9 cellular contexts compared by ENCODE assay signal in the genomic region with DNA sequence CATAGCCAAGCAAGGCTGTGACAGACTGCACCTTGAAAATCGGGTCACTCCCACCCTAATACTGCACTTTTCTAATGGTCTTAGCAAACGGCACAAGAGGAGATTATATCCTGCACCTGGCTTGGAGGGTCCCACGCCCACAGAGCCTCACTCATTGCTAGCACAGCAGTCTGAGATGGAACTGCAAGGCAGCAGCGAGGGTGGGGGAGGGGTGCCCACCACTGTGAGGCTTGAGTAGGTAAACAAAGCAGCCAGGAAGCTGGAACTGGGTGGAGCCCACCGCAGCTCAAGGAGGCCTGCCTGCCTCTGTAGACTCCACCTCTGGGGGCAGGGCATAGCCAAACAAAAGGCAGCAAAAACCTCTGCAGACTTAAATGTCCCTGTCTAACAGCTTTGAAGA. TPM values are rescaled to one million over a fixed set of nuclear protein-coding genes. Genes with fewer than 3 reads are reported as not detected.
A peak's percentile ranks its signal among the peaks of the same experiment; 100 is the strongest.
DNase-seq lines count a peak whose midpoint lies in the region; ATAC-seq and TF ChIP-seq lines count a peak whose summit lies in the region.
"Not testable (repeated sequence)": the region's sequence is repeated elsewhere in the genome, so short reads cannot be mapped to it uniquely, and the experiment has no call there.
"Had no signal": no experiment of that assay in that cellular context is flagged by ENCODE, and none has a peak within 500 bp of the region (broad histone marks: within the 10 kb centered on the region; RNA-seq: fewer than 3 reads in every experiment).

No MANE protein-coding gene starts in this region.

- H2BK120ac ChIP-seq in H9 (ENCODE audit: low read depth, low read length, poor library complexity, severe bottlenecking), result not testable (repeated sequence)

- not testable (repeated sequence) for H3K79me2 ChIP-seq in H9 (ENCODE audit: insufficient read depth, low read length)

- not testable (repeated sequence) for H4K91ac ChIP-seq in H9 (ENCODE audit: insufficient read length, low read depth, low read length)

- H3K4me1 Mint-ChIP-seq in H9, result not testable (repeated sequence)
- peaks cover 26% of the 10 kb centered on the region for H3K4me1 Mint-ChIP-seq in activated CD8-positive, alpha-beta T cell treated with anti-CD3 and anti-CD28 coated beads for 36 hours (ENCODE audit: low read depth)
- peaks cover 27 to 55% of the 10 kb centered on the region in 2 donors for H3K4me1 Mint-ChIP-seq in effector memory CD8-positive, alpha-beta T cell (ENCODE audit: low read depth in 2 of 2)

- POLR2A ChIA-PET in activated CD8-positive, alpha-beta T cell treated with anti-CD3 and anti-CD28 coated beads for 36 hours (lab: Charles Lee), result not testable (repeated sequence)

- intact Hi-C loops in activated CD8-positive, alpha-beta T cell treated with anti-CD3 and anti-CD28 coated beads for 36 hours (cut with micrococcal nuclease), result not testable (repeated sequence)

- not testable (repeated sequence) for H3K27me3 ChIP-seq in H9 (ENCODE audit: insufficient read depth, low read length); NT2/D1 (ENCODE audit: insufficient read depth, insufficient read length); iPS-15b (ENCODE audit: control insufficient read depth, insufficient read depth, low read length)

- H3T11ph ChIP-seq in H9 (ENCODE audit: low read length), result not testable (repeated sequence)

- not testable (repeated sequence) for H3K18ac ChIP-seq in H9 (ENCODE audit: insufficient read length, low read depth, low read length)

- not testable (repeated sequence) for H3K23me2 ChIP-seq in H9 (ENCODE audit: insufficient read length, low read depth, low read length, poor library complexity, severe bottlenecking)

- H3K9me3 ChIP-seq in H9 (ENCODE audit: control insufficient read depth, low read depth, low read length); iPS-15b (ENCODE audit: control insufficient read depth, insufficient read depth, low read length): not testable (repeated sequence)
- peaks cover 15% of the 10 kb centered on the region; the same call in 1 of the 2 replicates for H3K9me3 ChIP-seq in NT2/D1 (ENCODE audit: insufficient read depth, low read length)

- H2AFZ ChIP-seq in H9 (ENCODE audit: low read length), result not testable (repeated sequence)

- not testable (repeated sequence) for H3K4me1 ChIP-seq in H9 (ENCODE audit: insufficient read depth, low read length); NT2/D1 (ENCODE audit: insufficient read depth, insufficient read length); iPS-15b (ENCODE audit: control insufficient read depth, insufficient read depth, low read length)

- peaks cover 24 to 27% of the 10 kb centered on the region in 2 experiments for H3K9me3 Mint-ChIP-seq in H9
- H3K9me3 Mint-ChIP-seq in activated CD8-positive, alpha-beta T cell treated with anti-CD3 and anti-CD28 coated beads for 36 hours, result peaks cover 14% of the 10 kb centered on the region
- H3K9me3 Mint-ChIP-seq in effector memory CD8-positive, alpha-beta T cell, result peaks cover 0 to 10% of the 10 kb centered on the region in 2 donors

- not testable (repeated sequence) for H3K4ac ChIP-seq in H9 (ENCODE audit: low read depth, low read length)

- not testable (repeated sequence) for H3K4me3 ChIP-seq in NT2/D1 (ENCODE audit: insufficient read length, low read depth)
- peak overlapping the region; percentile 8 for H3K4me3 ChIP-seq in iPS-15b (ENCODE audit: low read depth, low read length)

- not testable (repeated sequence) for H3K36me3 ChIP-seq in NT2/D1 (ENCODE audit: insufficient read depth, insufficient read length, low read length); iPS-15b (ENCODE audit: control insufficient read depth, insufficient read depth, low read length)

- not testable (repeated sequence) for H2BK12ac ChIP-seq in H9 (ENCODE audit: insufficient read length, low read depth, low read length)

- H3K9ac ChIP-seq in H9 (ENCODE audit: extremely low read depth, insufficient read length, low read length); NT2/D1 (ENCODE audit: insufficient read length, low read depth); iPS-15b (ENCODE audit: low read depth, low read length): not testable (repeated sequence)

- H3K36me3 Mint-ChIP-seq in H9 (ENCODE audit: insufficient read depth in 1 of 3, low read depth in 3 of 3), result peaks cover 16 to 24% (median 23%) of the 10 kb centered on the region in 3 experiments
- H3K36me3 Mint-ChIP-seq in activated CD8-positive, alpha-beta T cell treated with anti-CD3 and anti-CD28 coated beads for 36 hours (ENCODE audit: low read depth), result peaks cover 33% of the 10 kb centered on the region
- H3K36me3 Mint-ChIP-seq in effector memory CD8-positive, alpha-beta T cell (ENCODE audit: insufficient read depth), result not testable (repeated sequence)

- H4K20me1 ChIP-seq in H9 (ENCODE audit: control insufficient read depth, insufficient read depth, insufficient read length), result not testable (repeated sequence)

- not testable (repeated sequence) for H2AK5ac ChIP-seq in H9 (ENCODE audit: insufficient read length, low read length)

- not testable (repeated sequence) for H2BK20ac ChIP-seq in H9 (ENCODE audit: low read depth, low read length, poor library complexity, severe bottlenecking)

- not testable (repeated sequence) for H3K4me2 ChIP-seq in H9 (ENCODE audit: insufficient read depth, insufficient read length, low read length)

- not testable (repeated sequence) for H3K4me3 Mint-ChIP-seq in H9; activated CD8-positive, alpha-beta T cell treated with anti-CD3 and anti-CD28 coated beads for 36 hours
- peak overlapping the region; percentile 62 to 65 for H3K4me3 Mint-ChIP-seq in effector memory CD8-positive, alpha-beta T cell

- not testable (repeated sequence) for H4K8ac ChIP-seq in H9 (replicated peaks; ENCODE audit: insufficient read length, low read depth, low read length)

- DNase-seq in H9, result peak; percentile 44
- peak; percentile 13 for DNase-seq in NT2/D1 (ENCODE audit: low read depth, low spot score)
- peak; percentile 10 for DNase-seq in activated CD8-positive, alpha-beta T cell treated with anti-CD3 and anti-CD28 coated beads for 36 hours
- peak; percentile 16 for DNase-seq in activated gamma-delta T cell treated with Interleukin-2 at 50 U/mL for 16 hours
- DNase-seq in effector memory CD8-positive, alpha-beta T cell, result not testable (repeated sequence)

- ATAC-seq in activated CD8-positive, alpha-beta T cell treated with anti-CD3 and anti-CD28 coated beads for 36 hours; effector memory CD8-positive, alpha-beta T cell (replicated peaks): not testable (repeated sequence)

- CTCF ChIA-PET in activated CD8-positive, alpha-beta T cell treated with anti-CD3 and anti-CD28 coated beads for 36 hours (lab: Charles Lee), result not testable (repeated sequence)

- H3K23ac ChIP-seq in H9 (ENCODE audit: insufficient read length, low read depth, low read length), result not testable (repeated sequence)

- not testable (repeated sequence) for H3K79me1 ChIP-seq in H9 (ENCODE audit: insufficient read depth, low read depth, low read length, poor library complexity, severe bottlenecking)

- H3K27ac Mint-ChIP-seq in H9, result peak overlapping the region in 2 of 3 experiments; percentile 44; a peak in 2 of 7 replicates
- H3K27ac Mint-ChIP-seq in activated CD8-positive, alpha-beta T cell treated with anti-CD3 and anti-CD28 coated beads for 36 hours, result not testable (repeated sequence)
- H3K27ac Mint-ChIP-seq in effector memory CD8-positive, alpha-beta T cell, result peak overlapping the region; percentile 16 to 39

- not testable (repeated sequence) for H4K5ac ChIP-seq in H9 (ENCODE audit: insufficient read length, low read depth, low read length)

- TF ChIP-seq CTCF in H9 (conservative IDR thresholded peaks at IDR 0.05); activated CD8-positive, alpha-beta T cell treated with anti-CD3 and anti-CD28 coated beads for 36 hours (IDR thresholded peaks at IDR 0.05): not testable (repeated sequence)

- not testable (repeated sequence) for H3K14ac ChIP-seq in H9 (ENCODE audit: insufficient read depth, low read length)

- H2BK5ac ChIP-seq in H9 (ENCODE audit: insufficient read length, low read length), result not testable (repeated sequence)

- not testable (repeated sequence) for H3K27ac ChIP-seq in H9 (ENCODE audit: insufficient read length, low read depth, low read length)

- WGBS in H9 (ENCODE audit: extremely low coverage, insufficient read length, low lambda C conversion rate), result no CpG with 5 or more reads among the region's 5 CpGs

- not testable (repeated sequence) for H2BK15ac ChIP-seq in H9 (ENCODE audit: low read depth, low read length)

- H3K56ac ChIP-seq in H9 (ENCODE audit: insufficient read length, low read depth, low read length), result not testable (repeated sequence)

- H3K27me3 Mint-ChIP-seq in H9 (ENCODE audit: low read depth); activated CD8-positive, alpha-beta T cell treated with anti-CD3 and anti-CD28 coated beads for 36 hours; effector memory CD8-positive, alpha-beta T cell: not testable (repeated sequence)

RNA-seq across cellular contexts. Expression of a gene that starts 10.1 kb away (rescaled TPM):
- total RNA-seq in H9 (2021), result 2.9 and 3.2 TPM in 2 replicates
- total RNA-seq in activated CD8-positive, alpha-beta T cell treated with anti-CD3 and anti-CD28 coated beads for 36 hours, result 1 to 10 TPM; 6.6 to 7.3 TPM

RNA-seq across cellular contexts. Expression of a gene that starts 51.1 kb away (rescaled TPM):
- total RNA-seq in H9 (2021), result 4.6 and 5.1 TPM in 2 replicates
- under 1 TPM; 0.40 to 0.68 TPM for total RNA-seq in activated CD8-positive, alpha-beta T cell treated with anti-CD3 and anti-CD28 coated beads for 36 hours
- total RNA-seq: CD4-positive, CD25-positive, alpha-beta regulatory T cell; HFFc6; HT1080 had no signal
